Comparison of ENCODE assay signal across 9 cellular contexts in the genomic region with DNA sequence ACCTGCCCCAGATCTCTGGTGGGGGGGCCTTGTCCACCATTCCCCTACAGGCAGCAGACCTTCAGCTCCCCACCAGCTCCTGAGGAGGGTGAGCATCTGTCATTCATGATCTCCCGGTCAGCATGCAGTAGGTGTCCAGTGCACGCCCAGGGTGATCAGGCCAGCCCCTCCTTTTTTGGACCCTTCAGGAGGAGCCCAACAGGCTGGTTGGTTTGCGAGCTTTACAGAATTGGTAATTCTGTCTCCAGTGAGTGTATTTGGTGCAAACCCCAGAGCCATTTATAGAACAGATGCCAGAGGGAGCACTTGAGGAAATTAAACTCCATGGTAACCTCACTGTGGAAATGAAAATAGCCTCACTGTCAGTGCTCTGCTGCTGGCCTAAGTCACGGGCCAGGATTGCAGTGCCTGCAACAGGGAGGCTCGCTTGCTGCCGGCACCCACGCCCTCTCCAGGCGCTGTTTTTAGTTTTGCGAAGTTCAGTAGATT. TPM values are rescaled to one million over a fixed set of nuclear protein-coding genes. Genes with fewer than 3 reads are reported as not detected.
DNase-seq lines count a peak whose midpoint lies in the region; ATAC-seq and TF ChIP-seq lines count a peak whose summit lies in the region.
"Had no signal": no experiment of that assay in that cellular context is flagged by ENCODE, and none has a peak within 500 bp of the region (broad histone marks: within the 10 kb centered on the region; RNA-seq: fewer than 3 reads in every experiment).

No MANE protein-coding gene starts in this region.

- intact Hi-C loops in heart right ventricle (cut with DNase I) (no loop called here), PC-9 (cut with micrococcal nuclease; ENCODE audit: unreplicated experiment) (no loop called here)

- H3K36me3 ChIP-seq in SK-N-MC (ENCODE audit: insufficient read depth, low read length) (no peaks in the 10 kb centered on the region), heart right ventricle (no peaks in the 10 kb centered on the region), skeletal muscle satellite cell (ENCODE audit: insufficient read depth, low read length) (no peaks in the 10 kb centered on the region), PC-9 (ENCODE audit: low read depth) (no peaks in the 10 kb centered on the region)

- no peak overlapping the region for H3K9ac ChIP-seq in SK-N-MC (ENCODE audit: insufficient read length)
- H3K9ac ChIP-seq in skeletal muscle satellite cell (ENCODE audit: low read depth, low read length): no peak overlapping the region

- TF ChIP-seq CTCF in HFFc6 (IDR thresholded peaks at IDR 0.05): no peak; the same call in 1 of the 2 replicates
- peak in 3 of 9 donors; percentile 28 to 38 (median 31) for TF ChIP-seq CTCF in heart right ventricle (IDR thresholded peaks at IDR 0.05)
- TF ChIP-seq CTCF in PC-9 (conservative IDR thresholded peaks at IDR 0.05): no peak

- no peaks in the 10 kb centered on the region for H3K27me3 ChIP-seq in heart right ventricle
- peaks cover 28% of the 10 kb centered on the region for H3K27me3 ChIP-seq in skeletal muscle satellite cell (ENCODE audit: control insufficient read depth, insufficient read depth, low read length)
- H3K27me3 ChIP-seq in PC-9 (ENCODE audit: insufficient read depth, low read depth): no peaks in the 10 kb centered on the region

- peaks cover 19% of the 10 kb centered on the region for H3F3A ChIP-seq in PC-9 (ENCODE audit: insufficient read depth, low read depth)

- H3K27ac Mint-ChIP-seq in HFFc6: 0 out of 2 replicates have a peak overlapping the region, but pooled peaks have one; percentile 2
- no peak overlapping the region for H3K27ac Mint-ChIP-seq in stimulated activated memory B cell treated with anti-CD40 and anti-IgM and Interleukin-4, amounts not matched to agents 10 μg/mL and 1 μg/mL and 100 μg/mL, for 72 hours

- no peak overlapping the region for H2AFZ ChIP-seq in PC-9

- H3K4me2 ChIP-seq in skeletal muscle satellite cell (ENCODE audit: low read length) (peak overlapping the region; percentile 28), PC-9 (no peak overlapping the region)

- POLR2A ChIA-PET in PC-9 (lab: Charles Lee; ENCODE audit: unreplicated experiment): no interaction called here

- H3K4me3 Mint-ChIP-seq in HFFc6: peak overlapping the region; percentile 43; the same call in 1 of the 2 replicates
- no peak overlapping the region for H3K4me3 Mint-ChIP-seq in stimulated activated memory B cell treated with anti-CD40 and anti-IgM and Interleukin-4, amounts not matched to agents 10 μg/mL and 1 μg/mL and 100 μg/mL, for 72 hours

- H3K4me3 ChIP-seq in SK-N-MC (peak overlapping the region; percentile 56), heart right ventricle (peak overlapping the region in 5 of 10 donors; percentile 8 to 31 (median 28)), skeletal muscle satellite cell (ENCODE audit: low read length) (peak overlapping the region; percentile 1), PC-9 (no peak overlapping the region)

- H3K4me1 Mint-ChIP-seq in HFFc6 (ENCODE audit: low read depth): peaks cover 17% of the 10 kb centered on the region
- no peaks in the 10 kb centered on the region for H3K4me1 Mint-ChIP-seq in stimulated activated memory B cell treated with anti-CD40 and anti-IgM and Interleukin-4, amounts not matched to agents 10 μg/mL and 1 μg/mL and 100 μg/mL, for 72 hours

- H3K36me3 Mint-ChIP-seq in HFFc6 (ENCODE audit: low read depth): peaks cover 5% of the 10 kb centered on the region; the same call in 1 of the 2 replicates
- no peaks in the 10 kb centered on the region for H3K36me3 Mint-ChIP-seq in stimulated activated memory B cell treated with anti-CD40 and anti-IgM and Interleukin-4, amounts not matched to agents 10 μg/mL and 1 μg/mL and 100 μg/mL, for 72 hours

- H3K4me1 ChIP-seq in heart right ventricle (peaks cover 34 to 74% (median 58%) of the 10 kb centered on the region in 9 donors), skeletal muscle satellite cell (ENCODE audit: control insufficient read depth, insufficient read depth, low read length) (peaks cover 5% of the 10 kb centered on the region), PC-9 (replicated peaks; ENCODE audit: insufficient read depth) (no peaks in the 10 kb centered on the region)

- H3K27me3 Mint-ChIP-seq in HFFc6 (ENCODE audit: insufficient read depth): peaks cover 21% of the 10 kb centered on the region
- peaks cover 19% of the 10 kb centered on the region for H3K27me3 Mint-ChIP-seq in stimulated activated memory B cell treated with anti-CD40 and anti-IgM and Interleukin-4, amounts not matched to agents 10 μg/mL and 1 μg/mL and 100 μg/mL, for 72 hours

- DNase-seq in HFFc6 (peak; percentile 72), SK-N-MC (ENCODE audit: low read depth, low spot score) (peak; percentile 14), heart right ventricle (peak; percentile 52 to 68), PC-9 (no peak)
- no peak for DNase-seq in stimulated activated CD4-positive, alpha-beta T cell treated with anti-CD3 and anti-CD28 coated beads, Interleukin-15, amount 100 ng/mL, for 24 hours
- DNase-seq in NK-92 treated with Interleukin-12 subunit alpha and Interleukin-12 subunit beta, amount 100 ng/mL, for 24 hours (lab: John Stamatoyannopoulos, UW): no peak

- CTCF ChIA-PET in PC-9 (lab: Charles Lee): no interaction called here

- H3K9me2 ChIP-seq in PC-9 (ENCODE audit: insufficient read depth): no peaks in the 10 kb centered on the region

- H3K9me3 Mint-ChIP-seq in HFFc6: peaks cover 11% of the 10 kb centered on the region
- H3K9me3 Mint-ChIP-seq in stimulated activated memory B cell treated with anti-CD40 and anti-IgM and Interleukin-4, amounts not matched to agents 10 μg/mL and 1 μg/mL and 100 μg/mL, for 72 hours: peaks cover 5% of the 10 kb centered on the region

- 0 out of 2 replicates have a peak, but pooled peaks cover 4% of the 10 kb centered on the region for H3K79me2 ChIP-seq in PC-9 (ENCODE audit: low read depth)

- ATAC-seq in heart right ventricle: peak; percentile 54 to 80 (median 74)
- ATAC-seq in stimulated activated memory B cell treated with anti-CD40 and anti-IgM and Interleukin-4, amounts not matched to agents 10 μg/mL and 1 μg/mL and 100 μg/mL, for 72 hours: no peak

- H4K20me1 ChIP-seq in PC-9 (ENCODE audit: insufficient read depth): no peaks in the 10 kb centered on the region

- WGBS in heart right ventricle, 2 donors: 15 to 24% methylated on average over 9 of the region's 9 CpGs

- H3K27ac ChIP-seq in SK-N-MC (peak overlapping the region; percentile 29), heart right ventricle (peak overlapping the region; percentile 35 to 92 (median 83)), PC-9 (no peak overlapping the region)
- H3K27ac ChIP-seq: epithelial cell of prostate had no signal

- H3K9me3 ChIP-seq in SK-N-MC (ENCODE audit: low read depth, low read length) (no peaks in the 10 kb centered on the region), heart right ventricle (no peaks in the 10 kb centered on the region), skeletal muscle satellite cell (replicated peaks; ENCODE audit: low read length) (no peaks in the 10 kb centered on the region), PC-9 (ENCODE audit: insufficient read depth, low read depth) (no peaks in the 10 kb centered on the region)

- no TSS peak for BruUV-seq in PC-9 (replicated peaks; lab: Mats Ljungman, UMichigan)

RNA-seq across cellular contexts. Expression of gene WNK2, which starts 23.4 kb away (rescaled TPM):
- not detected for total RNA-seq in HFFc6 (2021; fragmentation: NEBNext Ultra II Directional; extraction: Animal tissue kit (Norgen Biotek cat#: 25700))
- total RNA-seq in heart right ventricle: 100 to 1,000 TPM; 138 to 236 (median 200) TPM
- 100 to 1,000 TPM in 1 of 2 donors, 10 to 100 TPM in 1; 16.6 to 115 TPM for polyA plus RNA-seq in heart right ventricle
- 0.22 TPM in 1 of 2 replicates, not detected in the other for total RNA-seq in skeletal muscle satellite cell (2012; rRNA removed)
- total RNA-seq in PC-9 (2021): 44.6 and 61.3 TPM in 2 replicates

Comparison
In these comparisons a context has a peak if more than half of its experiments do, and no peak if none do; other contexts are left out.
1. DNase-seq: peak in HFFc6 (single experiment), SK-N-MC (single experiment) and heart right ventricle (2 of 2); none in stimulated activated CD4-positive, alpha-beta T cell treated with anti-CD3 and anti-CD28 coated beads, Interleukin-15, amount 100 ng/mL, for 24 hours (single experiment), PC-9 (0 of 2) and NK-92 treated with Interleukin-12 subunit alpha and Interleukin-12 subunit beta, amount 100 ng/mL, for 24 hours (single experiment).
2. RNA of gene WNK2, which starts 23.4 kb away (total RNA-seq): 138 to 236 TPM in heart right ventricle and 44.6 to 61.3 TPM in PC-9; not detected in HFFc6; every median in the first group is over 10 times any median in the second.